15 cellular contexts compared by ENCODE assay signal in genomic region chr9:137354153-137354844, GRCh38. TPM values are rescaled to one million over a fixed set of nuclear protein-coding genes. Genes with fewer than 3 reads are reported as not detected.
"Had no signal": no experiment of that assay in that cellular context is flagged by ENCODE, and none has a peak within 500 bp of the region (broad histone marks: within the 10 kb centered on the region; RNA-seq: fewer than 3 reads in every experiment).

No MANE protein-coding gene starts in this region.

- H3K27ac ChIP-seq: parathyroid adenoma had no signal

- H3K4me1 ChIP-seq: parathyroid adenoma had no signal

- ATAC-seq: activated CD8-positive, alpha-beta T cell treated with anti-CD3 and anti-CD28 coated beads for 36 hours; mucosa of descending colon; naive thymus-derived CD4-positive, alpha-beta T cell; T-helper 17 cell had no signal

- DNase-seq: activated CD4-positive, alpha-beta T cell treated with anti-CD3 and anti-CD28 coated beads for 48 hours; activated CD8-positive, alpha-beta memory T cell treated with anti-CD3 and anti-CD28 coated beads, Interleukin-2, amount 50 U/mL, for 4 hours; activated CD8-positive, alpha-beta T cell treated with anti-CD3 and anti-CD28 coated beads for 36 hours; activated naive CD8-positive, alpha-beta T cell treated with anti-CD3 and anti-CD28 coated beads for 36 hours; amygdala; erythroblast; kidney glomerular epithelial cell; mucosa of descending colon; naive thymus-derived CD4-positive, alpha-beta T cell; SHP77; SK-N-SH; stimulated activated naive CD8-positive, alpha-beta T cell treated with anti-CD3 and anti-CD28 coated beads, Interleukin-15, Interleukin-2, amounts not matched to agents 100 U/mL and 50 U/mL, for 24 hours; T-helper 17 cell had no signal

- H2AFZ ChIP-seq: parathyroid adenoma had no signal

- H3K9me3 ChIP-seq: SK-N-SH had no signal

- H3K4me2 ChIP-seq: SK-N-SH, smooth muscle cell had no signal

- H3K9ac ChIP-seq: parathyroid adenoma, SK-N-SH had no signal

- H3K4me3 ChIP-seq: mucosa of descending colon, smooth muscle cell had no signal

RNA-seq across cellular contexts. Expression of gene NRARP, which starts 52.2 kb away (rescaled TPM):
- polyA plus RNA-seq: naive thymus-derived CD4-positive, alpha-beta T cell had no signal
